In the genomic region with DNA sequence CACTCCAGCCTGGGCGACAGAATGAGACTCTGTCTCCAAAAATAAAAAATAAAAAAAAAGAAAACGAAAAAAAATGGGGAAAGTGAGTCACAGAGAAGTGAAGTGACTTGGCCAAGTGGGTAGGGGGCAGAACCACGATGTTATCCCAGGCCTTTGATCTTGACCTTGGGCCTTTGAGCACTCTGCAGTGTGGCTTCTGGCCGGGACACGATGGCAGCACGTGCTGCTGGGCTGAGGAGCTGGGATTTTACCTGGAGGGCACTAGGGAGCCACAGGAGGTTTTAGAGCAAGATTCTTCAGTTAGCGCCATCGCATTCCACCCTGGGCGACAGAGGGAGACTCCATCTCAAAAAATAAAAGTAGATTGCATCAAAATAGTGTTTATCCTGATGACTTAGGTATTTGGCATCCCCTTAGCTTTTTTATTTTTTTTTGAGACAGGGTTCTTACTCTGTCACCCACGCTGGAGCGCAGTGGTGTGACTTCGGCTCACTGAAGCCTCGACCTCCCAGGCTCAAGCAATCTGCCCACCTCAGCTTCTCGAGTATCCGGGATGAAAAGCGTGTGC, we compare ENCODE assay signal across 11 cellular contexts.
"Had no signal": no experiment of that assay in that cellular context is flagged by ENCODE, and none has a peak within 500 bp of the region (broad histone marks: within the 10 kb centered on the region; RNA-seq: fewer than 3 reads in every experiment).

No MANE protein-coding gene starts in this region.

- H3K9me3 ChIP-seq: right atrium auricular region, tibial artery had no signal

- H3K4me3 ChIP-seq: right atrium auricular region, tibial artery had no signal

- H3K4me3 Mint-ChIP-seq: activated CD8-positive, alpha-beta T cell treated with anti-CD3 and anti-CD28 coated beads, Interleukin-2, amount 10 ng/mL, durations not matched to agents 7 days and 5 days had no signal

- H3K36me3 ChIP-seq: right atrium auricular region, tibial artery had no signal

- DNase-seq: activated CD4-positive, alpha-beta T cell treated with anti-CD3 and anti-CD28 coated beads for 4 hours; activated CD8-positive, alpha-beta memory T cell treated with anti-CD3 and anti-CD28 coated beads, Interleukin-2, amount 50 U/mL, for 48 hours; activated CD8-positive, alpha-beta T cell treated with anti-CD3 and anti-CD28 coated beads, Interleukin-2, amount 10 ng/mL, durations not matched to agents 7 days and 5 days; activated naive CD4-positive, alpha-beta T cell treated with Interleukin-2 at 50 U/mL for 16 hours; cerebellar nuclear complex; hippocampal formation; kidney glomerular epithelial cell; posterior cingulate gyrus; small intestine had no signal

- H3K27me3 ChIP-seq: right atrium auricular region had no signal

- H3K27ac Mint-ChIP-seq: activated CD8-positive, alpha-beta T cell treated with anti-CD3 and anti-CD28 coated beads, Interleukin-2, amount 10 ng/mL, durations not matched to agents 7 days and 5 days had no signal

- H3K27ac ChIP-seq: right atrium auricular region, tibial artery had no signal
